In the genomic region with DNA sequence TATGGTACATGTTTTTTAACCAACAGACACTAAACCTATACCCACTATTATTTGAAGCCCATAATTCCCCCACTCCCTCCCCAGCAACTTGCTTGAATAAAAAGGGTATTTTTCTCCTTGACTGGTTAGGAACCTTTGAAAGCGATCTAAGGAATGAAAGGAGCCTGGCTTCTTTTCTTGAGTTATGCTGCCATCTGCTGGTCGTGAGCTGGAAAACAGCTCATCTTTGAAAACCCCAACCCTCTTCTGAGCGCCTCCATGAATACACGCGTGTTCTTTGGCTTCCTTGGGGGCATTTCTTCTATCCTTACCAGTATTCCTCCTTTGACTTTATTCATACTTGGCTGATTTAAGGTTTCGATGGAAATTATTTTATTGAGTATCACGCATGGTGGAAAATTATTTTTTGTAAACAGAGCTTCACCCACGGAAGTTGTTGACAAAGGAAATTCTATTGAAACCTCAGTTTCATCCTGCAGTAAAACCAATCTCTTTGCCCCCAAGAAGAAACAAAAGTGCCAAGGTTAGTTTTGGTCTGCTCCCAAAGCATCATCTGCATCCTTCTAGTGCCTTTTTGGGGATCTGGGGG, we compare ENCODE assay signal across 9 cellular contexts.
DNase-seq lines count a peak whose midpoint lies in the region; ATAC-seq and TF ChIP-seq lines count a peak whose summit lies in the region.
"Had no signal": no experiment of that assay in that cellular context is flagged by ENCODE, and none has a peak within 500 bp of the region (broad histone marks: within the 10 kb centered on the region; RNA-seq: fewer than 3 reads in every experiment).

No MANE protein-coding gene starts in this region.

- peaks cover 12% of the 10 kb centered on the region for H3K9me3 Mint-ChIP-seq in mesothelial cell of epicardium

- peak; percentile 84 for TF ChIP-seq CTCF in mesothelial cell of epicardium (IDR thresholded peaks at IDR 0.05; ENCODE audit: unreplicated experiment)

- H3K27me3 Mint-ChIP-seq in mesothelial cell of epicardium (ENCODE audit: low read depth): peaks cover 71% of the 10 kb centered on the region

- DNase-seq in Daoy (ENCODE audit: low read depth) (peak; percentile 60), NCI-H748 (lab: John Stamatoyannopoulos, UW; ENCODE audit: unreplicated experiment) (peak; percentile 58), mesothelial cell of epicardium (ENCODE audit: low spot score in 2 of 2, unreplicated experiment in 2 of 2) (peak in 1 of 2 experiments; percentile 73)
- DNase-seq in activated CD4-positive, alpha-beta T cell treated with anti-CD3 and anti-CD28 coated beads, Interleukin-2, amount 50 U/mL, for 48 hours: peak; percentile 65 to 67
- DNase-seq in effector CD8-positive, alpha-beta T cell (lab: John Stamatoyannopoulos, UW): peak; percentile 38
- DNase-seq in stimulated activated CD8-positive, alpha-beta memory T cell treated with anti-CD3 and anti-CD28 coated beads, Interleukin-4, amount 100 ng/mL, for 1 hour (ENCODE audit: low read depth in 2 of 2, low spot score in 1 of 2): peak; percentile 8 to 35

- ATAC-seq in HG03103 (IDR thresholded peaks at IDR 0.05; ENCODE audit: low read depth, unreplicated experiment): peak; percentile 58
- ATAC-seq in GM19328 (IDR thresholded peaks at IDR 0.05; ENCODE audit: unreplicated experiment): no peak

- H3K36me3 Mint-ChIP-seq in mesothelial cell of epicardium: no peaks in the 10 kb centered on the region

- H3K4me1 Mint-ChIP-seq in mesothelial cell of epicardium: no peaks in the 10 kb centered on the region

- H3K27ac Mint-ChIP-seq in mesothelial cell of epicardium: no peak overlapping the region

- H3K4me3 Mint-ChIP-seq in mesothelial cell of epicardium: no peak overlapping the region
- H3K4me3 Mint-ChIP-seq: dendritic cell treated with granulocyte-macrophage colony-stimulating factor and Interleukin-4, amounts not matched to agents 40 ng/mL and 50 ng/mL, for 4 days had no signal
